In the genomic region with DNA sequence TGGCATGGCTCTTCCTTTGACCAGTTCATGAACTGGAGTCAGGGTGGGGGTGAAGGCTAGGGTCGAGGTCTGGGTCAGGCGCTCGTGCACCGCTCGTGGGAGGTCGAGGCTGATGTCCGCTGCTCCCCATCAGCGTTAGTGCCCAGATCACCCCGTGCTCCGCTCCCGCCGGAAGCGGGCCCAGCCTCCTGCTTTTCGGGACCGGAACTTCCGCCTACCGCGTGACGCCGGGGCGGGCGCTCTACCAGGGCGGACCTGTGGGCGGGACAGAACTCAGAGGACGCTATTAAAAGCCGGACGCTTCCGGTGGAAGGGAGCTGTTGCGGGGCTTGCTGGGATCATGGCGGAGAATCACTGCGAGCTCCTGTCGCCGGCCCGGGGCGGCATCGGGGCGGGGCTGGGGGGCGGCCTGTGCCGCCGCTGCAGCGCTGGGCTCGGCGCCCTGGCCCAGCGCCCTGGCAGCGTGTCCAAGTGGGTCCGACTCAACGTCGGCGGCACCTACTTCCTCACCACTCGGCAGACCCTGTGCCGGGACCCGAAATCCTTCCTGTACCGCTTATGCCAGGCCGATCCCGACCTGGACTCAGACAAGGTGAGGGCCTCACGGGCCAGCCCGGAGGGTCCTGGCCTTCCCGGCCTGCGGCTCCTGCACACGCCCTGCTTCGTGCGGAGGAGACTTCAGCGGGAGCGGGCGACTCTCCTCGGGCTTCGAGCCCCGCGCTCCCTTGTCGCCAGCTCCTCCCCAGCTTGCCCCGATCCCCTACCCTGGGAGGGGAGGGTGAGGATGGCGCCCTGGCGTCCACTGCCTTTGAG, we compare ENCODE assay signal across 8 cellular contexts. TPM values are rescaled to one million over a fixed set of nuclear protein-coding genes. Genes with fewer than 3 reads are reported as not detected.
DNase-seq lines count a peak whose midpoint lies in the region; ATAC-seq and TF ChIP-seq lines count a peak whose summit lies in the region.

KCTD5 (plus strand) TSS at position 315 of the 813 bp plus-strand sequence; CDS start at position 341, 26 bp downstream.

- no peaks in the 10 kb centered on the region for H3K9me3 ChIP-seq in right atrium auricular region
- H3K9me3 ChIP-seq in psoas muscle, result no peaks in the 10 kb centered on the region

- H3K36me3 ChIP-seq in right atrium auricular region (no peaks in the 10 kb centered on the region), psoas muscle (ENCODE audit: insufficient read depth in 1 of 2, low read depth in 1 of 2) (no peaks in the 10 kb centered on the region), urinary bladder (ENCODE audit: insufficient read depth) (no peaks in the 10 kb centered on the region)

- in situ Hi-C loops in GM13977 (cut with MboI; ENCODE audit: low pct_unique_long_range_greater_than_20kb, low sequenced_read_pairs, unreplicated experiment), result no loop called here

- DNase-seq in GM13977 (ENCODE audit: low spot score) (peak; percentile 98), NCI-H1930 (lab: John Stamatoyannopoulos, UW) (peak; percentile 95 to 97), anterior cingulate cortex (lab: John Stamatoyannopoulos, UW) (peak; percentile 84 to 99 (median 96)), right atrium auricular region (ENCODE audit: low spot score) (peak; percentile 97), psoas muscle (peak; percentile 96 to 98)

- no peaks in the 10 kb centered on the region for H3K27me3 ChIP-seq in right atrium auricular region
- no peaks in the 10 kb centered on the region for H3K27me3 ChIP-seq in psoas muscle (ENCODE audit: insufficient read depth in 3 of 3, low read length in 2 of 3)

- H3K4me1 ChIP-seq in right atrium auricular region, result peaks cover 0 to 26% of the 10 kb centered on the region in 2 donors
- H3K4me1 ChIP-seq in psoas muscle, result peaks cover 3% of the 10 kb centered on the region
- H3K4me1 ChIP-seq in urinary bladder (ENCODE audit: insufficient read depth), result peaks cover 2% of the 10 kb centered on the region

- WGBS in psoas muscle, 3 donors, result 0 to 1% (median 0%) methylated on average over 64 to 73 of the region's 73 CpGs
- under 1% methylated on average over 73 of the region's 73 CpGs for WGBS in urinary bladder

- intact Hi-C loops in T-helper 2 cell treated with Interferon-gamma antibody and Interleukin-4, amounts not matched to agents 100 ng/mL and 5 ng/mL, for 36 hours (cut with micrococcal nuclease), result loop anchor here (1.0 to 5.0 kb wide), 4 partner anchors 33 to 225 kb away; partner anchors contain the start of gene SRRM2
- intact Hi-C loops in psoas muscle (cut with DNase I), result no loop called here

- peak within 1 kb of the TSS; percentile 85 to 97 for H3K4me3 ChIP-seq in right atrium auricular region
- peak within 1 kb of the TSS; percentile 90 for H3K4me3 ChIP-seq in psoas muscle
- peak within 1 kb of the TSS; percentile 97 for H3K4me3 ChIP-seq in urinary bladder (ENCODE audit: low read depth, low read length)

- H3K27ac ChIP-seq in right atrium auricular region (peak within 1 kb of the TSS; percentile 84 to 88), psoas muscle (peak within 1 kb of the TSS; percentile 92), urinary bladder (ENCODE audit: low read depth) (peak within 1 kb of the TSS; percentile 28)

- ATAC-seq in HG02938 (IDR thresholded peaks at IDR 0.05; ENCODE audit: unreplicated experiment) (peak; percentile 63), psoas muscle (peak; percentile 85 to 91 (median 86))

- TF ChIP-seq CTCF in GM13977 (IDR thresholded peaks at IDR 0.05; ENCODE audit: extremely low read depth, insufficient read depth, missing control alignments), result no peak
- no peak for TF ChIP-seq CTCF in right atrium auricular region (IDR thresholded peaks at IDR 0.05)
- TF ChIP-seq CTCF in psoas muscle (IDR thresholded peaks at IDR 0.05), result no peak

RNA-seq across cellular contexts. Expression of gene KCTD5, which starts in this region (rescaled TPM):
- 33.9 and 37.2 TPM in 2 replicates for total RNA-seq in T-helper 2 cell treated with Interferon-gamma antibody and Interleukin-4, amounts not matched to agents 100 ng/mL and 5 ng/mL, for 36 hours
- total RNA-seq in right atrium auricular region (10 to 100 TPM; 12.5 to 15.6 TPM), psoas muscle (10 to 100 TPM in 3 of 4 donors, 1 to 10 TPM in 1; 9.1 to 18.0 (median 16.7) TPM), urinary bladder (13.7 TPM)
- polyA plus RNA-seq in psoas muscle (10 to 100 TPM; 10.8 to 65.8 (median 24.1) TPM), urinary bladder (18.4 TPM)

Comparison
In these comparisons a context has a peak if more than half of its experiments do, and no peak if none do; other contexts are left out.
1. Peak in every context shown above with its lines: DNase-seq, ATAC-seq, H3K4me3 ChIP-seq and H3K27ac ChIP-seq.
2. H3K27ac ChIP-seq: peak in every context shown above with its lines; median percentile 92 in psoas muscle; 86 in right atrium auricular region; 28 in urinary bladder.